1 cellular context compared by ENCODE assay signal in the genomic region with DNA sequence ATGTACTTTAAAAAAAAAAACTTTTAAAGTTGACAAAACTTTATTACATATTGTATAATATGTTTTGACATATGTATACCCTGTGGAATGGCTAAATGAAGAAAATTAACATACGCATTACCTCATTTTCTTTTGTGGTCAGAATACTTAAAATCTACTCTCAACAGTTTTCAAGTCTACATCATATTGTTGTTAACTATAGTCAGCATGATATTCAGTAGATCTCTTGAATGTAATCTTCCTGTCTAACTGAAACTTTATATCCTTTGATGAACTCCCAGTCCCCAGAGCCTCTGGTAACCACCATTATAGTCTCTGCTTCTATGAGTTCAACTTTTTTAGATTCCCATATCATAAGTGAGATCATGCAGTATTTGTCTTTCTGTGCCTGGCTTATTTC.
TF ChIP-seq lines count a peak whose summit lies in the region.

No MANE protein-coding gene starts in this region.

TF ChIP-seq in K562, 482 proteins besides CTCF, POLR2A, EP300 and RAD21 (continued from another document):
- TF ChIP-seq, protein P1, sequence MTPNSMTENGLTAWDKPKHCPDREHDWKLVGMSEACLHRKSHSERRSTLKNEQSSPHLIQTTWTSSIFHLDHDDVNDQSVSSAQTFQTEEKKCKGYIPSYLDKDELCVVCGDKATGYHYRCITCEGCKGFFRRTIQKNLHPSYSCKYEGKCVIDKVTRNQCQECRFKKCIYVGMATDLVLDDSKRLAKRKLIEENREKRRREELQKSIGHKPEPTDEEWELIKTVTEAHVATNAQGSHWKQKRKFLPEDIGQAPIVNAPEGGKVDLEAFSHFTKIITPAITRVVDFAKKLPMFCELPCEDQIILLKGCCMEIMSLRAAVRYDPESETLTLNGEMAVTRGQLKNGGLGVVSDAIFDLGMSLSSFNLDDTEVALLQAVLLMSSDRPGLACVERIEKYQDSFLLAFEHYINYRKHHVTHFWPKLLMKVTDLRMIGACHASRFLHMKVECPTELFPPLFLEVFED (CRISPR knock-in tag; conservative IDR thresholded peaks at IDR 0.05): no peak
